28 cellular contexts compared by ENCODE assay signal in genomic region chr12:94200069-94200468, GRCh38.
"Had no signal": no experiment of that assay in that cellular context is flagged by ENCODE, and none has a peak within 500 bp of the region (broad histone marks: within the 10 kb centered on the region; RNA-seq: fewer than 3 reads in every experiment).

No MANE protein-coding gene starts in this region.

- H3K36me3 ChIP-seq: SJCRH30, WERI-Rb-1 had no signal

- H3K27ac Mint-ChIP-seq: activated CD4-positive, alpha-beta T cell treated with anti-CD3 and anti-CD28 coated beads, Interleukin-2, amount 10 ng/mL, durations not matched to agents 24 days and 14 days; activated CD8-positive, alpha-beta T cell treated with anti-CD3 and anti-CD28 coated beads for 36 hours; activated naive CD4-positive, alpha-beta T cell treated with anti-CD3 and anti-CD28 coated beads, Interleukin-2, amount 10 ng/mL, durations not matched to agents 7 days and 5 days; activated naive CD8-positive, alpha-beta T cell; activated naive CD8-positive, alpha-beta T cell treated with anti-CD3 and anti-CD28 coated beads, Interleukin-2, amount 50 U/mL, for 24 hours; activated T-helper 1 cell treated with anti-CD3 and anti-CD28 coated beads, Interleukin-12 subunit alpha, Interleukin-12 subunit beta, Interleukin-2, Interleukin-4 antibody, amounts not matched to agents 30 ng/mL and 10 ng/mL and 1 ng/mL, durations not matched to agents 14 hours and 24 hours and 36 hours; brain had no signal

- ATAC-seq: activated CD8-positive, alpha-beta T cell treated with anti-CD3 and anti-CD28 coated beads for 36 hours; activated naive CD8-positive, alpha-beta T cell treated with anti-CD3 and anti-CD28 coated beads, Interleukin-2, amount 50 U/mL, for 24 hours; activated T-cell treated with anti-CD3 and anti-CD28 coated beads, Interleukin-2, amount 50 U/mL, for 4 hours; Panc1 had no signal

- H3K27me3 ChIP-seq: SJCRH30 had no signal

- H3K27ac ChIP-seq: SJCRH30, SK-N-MC, WERI-Rb-1 had no signal

- H3K27me3 Mint-ChIP-seq: activated CD4-positive, alpha-beta T cell treated with anti-CD3 and anti-CD28 coated beads, Interleukin-2, amount 10 ng/mL, durations not matched to agents 24 days and 14 days; activated CD8-positive, alpha-beta T cell treated with anti-CD3 and anti-CD28 coated beads for 36 hours; activated naive CD4-positive, alpha-beta T cell treated with anti-CD3 and anti-CD28 coated beads, Interleukin-2, amount 10 ng/mL, durations not matched to agents 7 days and 5 days; activated naive CD8-positive, alpha-beta T cell; activated naive CD8-positive, alpha-beta T cell treated with anti-CD3 and anti-CD28 coated beads, Interleukin-2, amount 50 U/mL, for 24 hours; brain had no signal

- H3K9me3 ChIP-seq: SJCRH30 had no signal

- DNase-seq: activated CD4-positive, alpha-beta T cell treated with anti-CD3 and anti-CD28 coated beads, Interleukin-2, amount 10 ng/mL, durations not matched to agents 24 days and 14 days; activated CD4-positive, alpha-beta T cell treated with anti-CD3 and anti-CD28 coated beads, Interleukin-2, amount 50 U/mL, for 4 hours; activated CD8-positive, alpha-beta T cell treated with anti-CD3 and anti-CD28 coated beads for 36 hours; activated effector memory CD4-positive, alpha-beta T cell treated with Interleukin-2 at 50 U/mL for 16 hours; activated naive CD4-positive, alpha-beta T cell treated with anti-CD3 and anti-CD28 coated beads, Interleukin-2, amount 10 ng/mL, durations not matched to agents 7 days and 5 days; activated naive CD8-positive, alpha-beta T cell treated with anti-CD3 and anti-CD28 coated beads, Interleukin-2, amount 50 U/mL, for 24 hours; activated T-cell treated with anti-CD3 and anti-CD28 coated beads for 4 hours; activated T-cell treated with anti-CD3 and anti-CD28 coated beads, Interleukin-2, amount 50 U/mL, for 4 hours; anterior cingulate cortex; caudate nucleus; Karpas-422; KBM-7; NCI-H1105; NCI-H1417 treated with DMSO at 0.1 percent for 48 hours; NCI-H1694; NCI-H1930; NCI-H2081 treated with DMSO at 0.1 percent for 48 hours; NCI-H226; NCI-H446 treated with DMSO at 0.1 percent for 48 hours; NCI-H524 treated with DMSO at 0.1 percent for 48 hours; SJCRH30; T1000; WERI-Rb-1 had no signal

- H3K4me1 ChIP-seq: SJCRH30 had no signal

- H3K4me3 ChIP-seq: SJCRH30, SK-N-MC had no signal

- H3K4me3 Mint-ChIP-seq: activated CD4-positive, alpha-beta T cell treated with anti-CD3 and anti-CD28 coated beads, Interleukin-2, amount 10 ng/mL, durations not matched to agents 24 days and 14 days; activated CD8-positive, alpha-beta T cell treated with anti-CD3 and anti-CD28 coated beads for 36 hours; activated naive CD4-positive, alpha-beta T cell treated with anti-CD3 and anti-CD28 coated beads, Interleukin-2, amount 10 ng/mL, durations not matched to agents 7 days and 5 days; activated naive CD8-positive, alpha-beta T cell; activated naive CD8-positive, alpha-beta T cell treated with anti-CD3 and anti-CD28 coated beads, Interleukin-2, amount 50 U/mL, for 24 hours; activated T-cell treated with anti-CD3 and anti-CD28 coated beads, Interleukin-2, amount 50 U/mL, for 4 hours; activated T-helper 1 cell treated with anti-CD3 and anti-CD28 coated beads, Interleukin-12 subunit alpha, Interleukin-12 subunit beta, Interleukin-2, Interleukin-4 antibody, amounts not matched to agents 30 ng/mL and 10 ng/mL and 1 ng/mL, durations not matched to agents 14 hours and 24 hours and 36 hours; brain had no signal

- H3K9me3 Mint-ChIP-seq: activated naive CD8-positive, alpha-beta T cell treated with anti-CD3 and anti-CD28 coated beads, Interleukin-2, amount 50 U/mL, for 24 hours; activated T-cell treated with anti-CD3 and anti-CD28 coated beads, Interleukin-2, amount 50 U/mL, for 4 hours; activated T-helper 1 cell treated with anti-CD3 and anti-CD28 coated beads, Interleukin-12 subunit alpha, Interleukin-12 subunit beta, Interleukin-2, Interleukin-4 antibody, amounts not matched to agents 30 ng/mL and 10 ng/mL and 1 ng/mL, durations not matched to agents 14 hours and 24 hours and 36 hours had no signal
